Comparison of ENCODE assay signal across 1 cellular context in genomic region chr5:137035480-137035878, GRCh38.
TF ChIP-seq lines count a peak whose summit lies in the region.

No MANE protein-coding gene starts in this region.

TF ChIP-seq in neural cell, 6 proteins besides CTCF, POLR2A, EP300 and RAD21 (continued from another document):
- TF ChIP-seq REST (IDR thresholded peaks at IDR 0.05; ENCODE audit: borderline replicate concordance), result no peak
- no peak for TF ChIP-seq TAF1 (IDR thresholded peaks at IDR 0.05; ENCODE audit: low read depth)
- no peak for TF ChIP-seq EZH2 (IDR thresholded peaks at IDR 0.05; ENCODE audit: borderline replicate concordance, insufficient read depth, low read length, poor library complexity, severe bottlenecking)
- TF ChIP-seq SMC3 (conservative IDR thresholded peaks at IDR 0.05; ENCODE audit: poor library complexity), result no peak
- no peak for TF ChIP-seq POLR2AphosphoS5 (IDR thresholded peaks at IDR 0.05)
